In genomic region chr15:50872832-50873231, GRCh38 we compare ENCODE assay signal across 16 cellular contexts. TPM values are rescaled to one million over a fixed set of nuclear protein-coding genes. Genes with fewer than 3 reads are reported as not detected.
DNase-seq lines count a peak whose midpoint lies in the region; ATAC-seq, FAIRE-seq and TF ChIP-seq lines count a peak whose summit lies in the region.
"Had no signal": no experiment of that assay in that cellular context is flagged by ENCODE, and none has a peak within 500 bp of the region (broad histone marks: within the 10 kb centered on the region; RNA-seq: fewer than 3 reads in every experiment).

No MANE protein-coding gene starts in this region.

- BruUV-seq in Caco-2 (replicated peaks; lab: Mats Ljungman, UMichigan) (no TSS peak), endothelial cell of umbilical vein (replicated peaks; lab: Mats Ljungman, UMichigan) (no TSS peak)

- H3K36me3 ChIP-seq in Caco-2 (ENCODE audit: control insufficient read depth, insufficient read depth, low read length) (no peaks in the 10 kb centered on the region), endothelial cell of umbilical vein (ENCODE audit: control insufficient read depth in 2 of 2, extremely low read depth in 1 of 2, insufficient read depth in 2 of 2, low read length in 2 of 2) (no peaks in the 10 kb centered on the region)

- peaks cover 7% of the 10 kb centered on the region for H3K9me3 ChIP-seq in Caco-2
- H3K9me3 ChIP-seq in endothelial cell of umbilical vein (replicated peaks; ENCODE audit: control insufficient read depth, insufficient read depth, low read length) = no peaks in the 10 kb centered on the region

- TF ChIP-seq POLR2A in endothelial cell of umbilical vein (IDR thresholded peaks at IDR 0.05; ENCODE audit: low read depth, low read length) = no peak

- H3K4me1 Mint-ChIP-seq in Caco-2 (ENCODE audit: low read depth, unreplicated experiment) (peaks cover 59% of the 10 kb centered on the region), nephron progenitor cell (peaks cover 34% of the 10 kb centered on the region)
- H3K4me1 Mint-ChIP-seq in activated CD8-positive, alpha-beta T cell treated with anti-CD3 and anti-CD28 coated beads, Interleukin-2, amount 10 ng/mL, durations not matched to agents 7 days and 5 days (ENCODE audit: low read depth) = peaks cover 18% of the 10 kb centered on the region

- no peak overlapping the region for H3K4me2 ChIP-seq in endothelial cell of umbilical vein (ENCODE audit: insufficient read depth, low read length)

- FAIRE-seq in endothelial cell of umbilical vein (lab: Jason Lieb, UNC) = peak; percentile 44
- FAIRE-seq: GM18507 had no signal

- H3K4me3 ChIP-seq in Caco-2 (ENCODE audit: low read depth, low read length) = no peak overlapping the region
- H3K4me3 ChIP-seq in endothelial cell of umbilical vein (replicated peaks in 1 of 3; ENCODE audit: insufficient read depth in 1 of 3, low read depth in 1 of 3, low read length in 3 of 3) = no peak overlapping the region

- H3K9me3 Mint-ChIP-seq in Caco-2 (ENCODE audit: unreplicated experiment) (peaks cover 8% of the 10 kb centered on the region), nephron progenitor cell (no peaks in the 10 kb centered on the region)
- H3K9me3 Mint-ChIP-seq in activated CD8-positive, alpha-beta T cell treated with anti-CD3 and anti-CD28 coated beads, Interleukin-2, amount 10 ng/mL, durations not matched to agents 7 days and 5 days (ENCODE audit: insufficient read depth) = no peaks in the 10 kb centered on the region
- H3K9me3 Mint-ChIP-seq: CD4-positive, alpha-beta memory T cell; HFFc6 had no signal

- H3K4me1 ChIP-seq in Caco-2 (peaks cover 73% of the 10 kb centered on the region), endothelial cell of umbilical vein (ENCODE audit: control insufficient read depth, extremely low read depth, insufficient read depth, low read length) (peaks cover 4% of the 10 kb centered on the region)

- H3K4me3 Mint-ChIP-seq in Caco-2 (ENCODE audit: unreplicated experiment) (peak overlapping the region; percentile 62), nephron progenitor cell (peak overlapping the region; percentile 10)
- H3K4me3 Mint-ChIP-seq in activated CD8-positive, alpha-beta T cell treated with anti-CD3 and anti-CD28 coated beads, Interleukin-2, amount 10 ng/mL, durations not matched to agents 7 days and 5 days = no peak overlapping the region
- H3K4me3 Mint-ChIP-seq: B cell; CD4-positive, alpha-beta memory T cell; HFFc6 had no signal

- H3K9ac ChIP-seq in endothelial cell of umbilical vein (replicated peaks; ENCODE audit: extremely low read depth, insufficient read depth, low read length) = no peak overlapping the region

- DNase-seq in Caco-2 (no peak), endothelial cell of umbilical vein (ENCODE audit: low read depth, low spot score) (no peak), nephron progenitor cell (no peak), NCI-H2107 treated with DMSO at 0.1 percent for 48 hours (lab: John Stamatoyannopoulos, UW; ENCODE audit: unreplicated experiment) (no peak)
- no peak for DNase-seq in activated CD8-positive, alpha-beta T cell treated with anti-CD3 and anti-CD28 coated beads, Interleukin-2, amount 10 ng/mL, durations not matched to agents 7 days and 5 days
- DNase-seq: CD4-positive, alpha-beta memory T cell; DMS53; HCEC 1CT; HFFc6; IMR-90; KG1 had no signal

- TF ChIP-seq CTCF in Caco-2 (IDR thresholded peaks at IDR 0.05; ENCODE audit: insufficient read depth in 1 of 2, low read depth in 1 of 2, low read length in 1 of 2, severe bottlenecking in 1 of 2, unreplicated experiment in 1 of 2) = no peak
- TF ChIP-seq CTCF in endothelial cell of umbilical vein (IDR thresholded peaks at IDR 0.05; ENCODE audit: extremely low read depth in 1 of 2, insufficient read depth in 1 of 2, low read depth in 1 of 2, low read length in 2 of 2) = no peak
- no peak for TF ChIP-seq CTCF in nephron progenitor cell (IDR thresholded peaks at IDR 0.05)

- H3K79me2 ChIP-seq in endothelial cell of umbilical vein (ENCODE audit: control insufficient read depth, insufficient read depth, low read length) = no peaks in the 10 kb centered on the region

- CTCF ChIA-PET in Caco-2 (lab: Charles Lee) (interaction anchor here (0.9 kb wide), 1 partner anchor 35 kb away, joined by 3 read pairs; no protein-coding TSS in a partner anchor), endothelial cell of umbilical vein (lab: Charles Lee) (interaction anchor here (0.8 to 1.2 kb wide), 3 partner anchors 9 to 13 kb away, joined by 3 read pairs; no protein-coding TSS in a partner anchor)
- CTCF ChIA-PET in activated CD8-positive, alpha-beta T cell treated with anti-CD3 and anti-CD28 coated beads, Interleukin-2, amount 10 ng/mL, durations not matched to agents 7 days and 5 days (lab: Charles Lee) = interaction anchor here (1.0 to 5.7 kb wide), 3 partner anchors 14 to 526 kb away, joined by 3 to 75 read pairs (median 4); no protein-coding TSS in a partner anchor

- POLR2A ChIA-PET in Caco-2 (lab: Charles Lee) = interaction anchor here (0.6 kb wide), 1 partner anchor 108 kb away, joined by 4 read pairs; no protein-coding TSS in a partner anchor
- POLR2A ChIA-PET in endothelial cell of umbilical vein (lab: Charles Lee) = no interaction called here
- POLR2A ChIA-PET in activated CD8-positive, alpha-beta T cell treated with anti-CD3 and anti-CD28 coated beads, Interleukin-2, amount 10 ng/mL, durations not matched to agents 7 days and 5 days (lab: Charles Lee) = interaction anchor here (0.9 to 1.2 kb wide), 3 partner anchors 34 to 448 kb away, joined by 3 to 4 read pairs (median 3); partner anchors contain the start of gene USP8

- H3K36me3 Mint-ChIP-seq in Caco-2 (ENCODE audit: insufficient read depth, unreplicated experiment) (peaks cover 34% of the 10 kb centered on the region), nephron progenitor cell (ENCODE audit: low read depth) (no peaks in the 10 kb centered on the region)
- H3K36me3 Mint-ChIP-seq in activated CD8-positive, alpha-beta T cell treated with anti-CD3 and anti-CD28 coated beads, Interleukin-2, amount 10 ng/mL, durations not matched to agents 7 days and 5 days (ENCODE audit: low read depth) = no peaks in the 10 kb centered on the region
- H3K36me3 Mint-ChIP-seq: CD4-positive, alpha-beta memory T cell had no signal

- H3K27me3 Mint-ChIP-seq in Caco-2 (ENCODE audit: insufficient read depth, unreplicated experiment) (no peaks in the 10 kb centered on the region), nephron progenitor cell (ENCODE audit: low read depth, poor library complexity) (peaks cover 4% of the 10 kb centered on the region)
- peaks cover 14% of the 10 kb centered on the region for H3K27me3 Mint-ChIP-seq in activated CD8-positive, alpha-beta T cell treated with anti-CD3 and anti-CD28 coated beads, Interleukin-2, amount 10 ng/mL, durations not matched to agents 7 days and 5 days (ENCODE audit: low read depth)
- H3K27me3 Mint-ChIP-seq: B cell had no signal

- no peaks in the 10 kb centered on the region for H4K20me1 ChIP-seq in endothelial cell of umbilical vein (replicated peaks; ENCODE audit: control insufficient read depth, extremely low read depth, insufficient read depth, low read length)

- no peak overlapping the region for H2AFZ ChIP-seq in endothelial cell of umbilical vein (ENCODE audit: low read depth, low read length)

- intact Hi-C loops in Caco-2 (cut with micrococcal nuclease; ENCODE audit: unreplicated experiment) (no loop called here), endothelial cell of umbilical vein (cut with micrococcal nuclease) (no loop called here)

- H3K27me3 ChIP-seq in Caco-2 (replicated peaks; ENCODE audit: control insufficient read depth, insufficient read depth, low read length) (no peaks in the 10 kb centered on the region), endothelial cell of umbilical vein (ENCODE audit: control insufficient read depth in 2 of 2, insufficient read depth in 2 of 2, low read length in 2 of 2) (peaks cover 23% of the 10 kb centered on the region in 2 experiments)

- no peak for ATAC-seq in HG02588 (IDR thresholded peaks at IDR 0.05; ENCODE audit: unreplicated experiment)
- no peak for ATAC-seq in activated CD8-positive, alpha-beta T cell treated with anti-CD3 and anti-CD28 coated beads, Interleukin-2, amount 10 ng/mL, durations not matched to agents 7 days and 5 days
- no peak for ATAC-seq in HG03159 (IDR thresholded peaks at IDR 0.05; ENCODE audit: unreplicated experiment)

- no peaks in the 10 kb centered on the region for H3K9me1 ChIP-seq in endothelial cell of umbilical vein (replicated peaks; ENCODE audit: control insufficient read depth, extremely low read depth, insufficient read depth, low read length)

- dilution Hi-C loops in endothelial cell of umbilical vein (cut with MboI; ENCODE audit: extremely low pct_ligation_motif_present, low sequenced_read_pairs) = no loop called here

- H3K27ac Mint-ChIP-seq in Caco-2 (ENCODE audit: unreplicated experiment) (peak overlapping the region; percentile 91), nephron progenitor cell (no peak overlapping the region)
- no peak overlapping the region for H3K27ac Mint-ChIP-seq in activated CD8-positive, alpha-beta T cell treated with anti-CD3 and anti-CD28 coated beads, Interleukin-2, amount 10 ng/mL, durations not matched to agents 7 days and 5 days
- H3K27ac Mint-ChIP-seq: B cell; CD4-positive, alpha-beta memory T cell; HFFc6 had no signal

- H3K27ac ChIP-seq in endothelial cell of umbilical vein (ENCODE audit: insufficient read depth, low read depth, low read length) = no peak overlapping the region
- H3K27ac ChIP-seq: C4-2B had no signal

TF ChIP-seq in endothelial cell of umbilical vein, 7 proteins besides CTCF, POLR2A, EP300 and RAD21 (continues in another document):
- TF ChIP-seq JUN (IDR thresholded peaks at IDR 0.05; ENCODE audit: borderline replicate concordance, insufficient read depth, insufficient read length, low read depth) (no peak), MAX (IDR thresholded peaks at IDR 0.05; ENCODE audit: insufficient read depth, insufficient read length) (no peak), FOS (IDR thresholded peaks at IDR 0.05; ENCODE audit: borderline replicate concordance, insufficient read depth, low read length) (no peak), POLR2AphosphoS5 (IDR thresholded peaks at IDR 0.05; ENCODE audit: insufficient read depth, low read depth, low read length) (no peak)

RNA-seq across cellular contexts. Expression of gene AP4E1, which starts 35.7 kb away (rescaled TPM):
- total RNA-seq in Caco-2 (2022) = 15.9 and 17.9 TPM in 2 replicates
- 9.8 and 10.1 TPM in 2 replicates for total RNA-seq in endothelial cell of umbilical vein
- 0.96 and 1.6 TPM in 2 replicates for polyA plus RNA-seq in endothelial cell of umbilical vein
- polyA plus RNA-seq in endothelial cell of umbilical vein (2011; cell fraction: cytosol; rRNA removed) = 1.5 and 1.7 TPM in 2 replicates
- 2.5 and 3.9 TPM in 2 replicates for polyA plus RNA-seq in endothelial cell of umbilical vein (2011; cell fraction: nucleus; rRNA removed)
- polyA plus RNA-seq in endothelial cell of umbilical vein (2012) = 3.7 and 5.7 TPM in 2 replicates
- 3.8 and 4.4 TPM in 2 replicates for polyA minus RNA-seq in endothelial cell of umbilical vein
- 8.3 TPM for polyA minus RNA-seq in endothelial cell of umbilical vein (2011; cell fraction: cytosol; rRNA and poly(A)+ RNA removed)
- polyA minus RNA-seq in endothelial cell of umbilical vein (2011; cell fraction: nucleus; rRNA and poly(A)+ RNA removed) = 5.5 and 8.2 TPM in 2 replicates
- 10 to 100 TPM; 15.9 to 20.0 TPM for total RNA-seq in activated CD8-positive, alpha-beta T cell treated with anti-CD3 and anti-CD28 coated beads, Interleukin-2, amount 10 ng/mL, durations not matched to agents 7 days and 5 days
